ENCODE assay signal across 1 cellular context in genomic region chr20:46583411-46584214, GRCh38.
TF ChIP-seq lines count a peak whose summit lies in the region.

No MANE protein-coding gene starts in this region.

TF ChIP-seq in WTC11, 78 proteins besides CTCF, POLR2A, EP300 and RAD21 (continued from another document and continues in another):
- no peak; the same call in 1 of the 2 replicates for TF ChIP-seq ZSCAN18 (CRISPR knock-in tag; IDR thresholded peaks at IDR 0.05)
- TF ChIP-seq JAZF1 (CRISPR knock-in tag; IDR thresholded peaks at IDR 0.05): no peak
- 0 out of 2 replicates have a peak, but pooled peaks have one; percentile 16 for TF ChIP-seq ZNF671 (CRISPR knock-in tag; IDR thresholded peaks at IDR 0.05)
- no peak for TF ChIP-seq NR1H2 (CRISPR knock-in tag; IDR thresholded peaks at IDR 0.05)
- TF ChIP-seq ZNF416 (CRISPR knock-in tag; IDR thresholded peaks at IDR 0.05): no peak
- TF ChIP-seq HMGXB4 (CRISPR knock-in tag; IDR thresholded peaks at IDR 0.05): no peak
- TF ChIP-seq E2F5 (CRISPR knock-in tag; IDR thresholded peaks at IDR 0.05): no peak
- TF ChIP-seq ELF4 (CRISPR knock-in tag; IDR thresholded peaks at IDR 0.05; ENCODE audit: low read depth): no peak
- no peak for TF ChIP-seq ZNF317 (CRISPR knock-in tag; IDR thresholded peaks at IDR 0.05; ENCODE audit: borderline replicate concordance, low read depth)
- TF ChIP-seq ERG (CRISPR knock-in tag; IDR thresholded peaks at IDR 0.05): peak; percentile 78; the same call in 1 of the 2 replicates
- no peak for TF ChIP-seq ZNF219 (CRISPR knock-in tag; IDR thresholded peaks at IDR 0.05; ENCODE audit: borderline replicate concordance)
- no peak for TF ChIP-seq ZBTB21 (CRISPR knock-in tag; IDR thresholded peaks at IDR 0.05; ENCODE audit: borderline replicate concordance)
- TF ChIP-seq FOXP4 (CRISPR knock-in tag; IDR thresholded peaks at IDR 0.05): no peak; the same call in 1 of the 2 replicates
- peak; percentile 36; the same call in 1 of the 2 replicates for TF ChIP-seq PRDM15 (CRISPR knock-in tag; IDR thresholded peaks at IDR 0.05)
- TF ChIP-seq ZNF281 (CRISPR knock-in tag; IDR thresholded peaks at IDR 0.05): no peak
- TF ChIP-seq EMX1 (CRISPR knock-in tag; IDR thresholded peaks at IDR 0.05): no peak
- no peak for TF ChIP-seq ESRRA (CRISPR knock-in tag; IDR thresholded peaks at IDR 0.05; ENCODE audit: borderline replicate concordance)
- TF ChIP-seq ARID4B (CRISPR knock-in tag; IDR thresholded peaks at IDR 0.05; ENCODE audit: borderline replicate concordance): no peak
- no peak for TF ChIP-seq NR3C1 (CRISPR knock-in tag; conservative IDR thresholded peaks at IDR 0.05; ENCODE audit: low read depth)
- TF ChIP-seq AR (CRISPR knock-in tag; IDR thresholded peaks at IDR 0.05): no peak
- TF ChIP-seq ETV6 (CRISPR knock-in tag; IDR thresholded peaks at IDR 0.05): peak; percentile 76; the same call in 1 of the 2 replicates
- TF ChIP-seq SP1 (CRISPR knock-in tag; conservative IDR thresholded peaks at IDR 0.05): no peak
- peak; percentile 91 for TF ChIP-seq USF1 (CRISPR knock-in tag; IDR thresholded peaks at IDR 0.05)
- peak; percentile 52; the same call in 1 of the 2 replicates for TF ChIP-seq MAX (CRISPR knock-in tag; IDR thresholded peaks at IDR 0.05)
- TF ChIP-seq ZNF423 (CRISPR knock-in tag; IDR thresholded peaks at IDR 0.05): peak; percentile 99
- no peak for TF ChIP-seq GRHL2 (CRISPR knock-in tag; IDR thresholded peaks at IDR 0.05; ENCODE audit: insufficient replicate concordance, severe bottlenecking)
- TF ChIP-seq OVOL2 (CRISPR knock-in tag; IDR thresholded peaks at IDR 0.05; ENCODE audit: borderline replicate concordance): no peak
- TF ChIP-seq RELA (CRISPR knock-in tag; IDR thresholded peaks at IDR 0.05; ENCODE audit: borderline replicate concordance): no peak
- no peak for TF ChIP-seq ZNF232 (CRISPR knock-in tag; IDR thresholded peaks at IDR 0.05)
- TF ChIP-seq IRF1 (CRISPR knock-in tag; IDR thresholded peaks at IDR 0.05): no peak
